Comparison of ENCODE assay signal across 1 cellular context in the genomic region with DNA sequence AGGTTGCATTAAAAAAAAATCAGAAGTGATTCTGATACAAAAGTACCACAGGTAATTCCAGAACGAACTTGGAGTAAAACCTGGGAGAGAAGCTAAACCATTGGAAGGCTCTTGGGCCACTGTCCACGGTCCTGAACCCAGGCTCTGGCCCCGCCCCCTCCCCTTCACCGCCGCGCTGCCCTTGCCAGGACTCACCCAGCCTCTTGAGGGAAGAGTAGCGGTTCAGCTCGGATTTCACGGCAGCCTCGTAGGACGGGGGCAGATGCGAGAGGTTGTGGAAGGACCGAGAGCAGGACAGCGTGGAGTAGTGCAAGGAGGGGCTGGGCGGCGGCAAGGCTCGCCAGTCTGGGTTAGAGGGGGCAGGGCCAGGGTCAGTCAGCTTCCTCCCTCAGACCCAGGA.
TF ChIP-seq lines count a peak whose summit lies in the region.

No MANE protein-coding gene starts in this region.

TF ChIP-seq in HepG2, 621 proteins besides CTCF, POLR2A, EP300 and RAD21 (continued from another document and continues in another):
- TF ChIP-seq, protein P1, sequence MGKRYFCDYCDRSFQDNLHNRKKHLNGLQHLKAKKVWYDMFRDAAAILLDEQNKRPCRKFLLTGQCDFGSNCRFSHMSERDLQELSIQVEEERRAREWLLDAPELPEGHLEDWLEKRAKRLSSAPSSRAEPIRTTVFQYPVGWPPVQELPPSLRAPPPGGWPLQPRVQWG (CRISPR knock-in tag; IDR thresholded peaks at IDR 0.05; ENCODE audit: borderline replicate concordance, low read depth), result no peak
- no peak for TF ChIP-seq KMT2A (CRISPR knock-in tag; IDR thresholded peaks at IDR 0.05)
- no peak for TF ChIP-seq ZNF121 (CRISPR knock-in tag; IDR thresholded peaks at IDR 0.05)
- no peak for TF ChIP-seq ZEB1 (IDR thresholded peaks at IDR 0.05; ENCODE audit: insufficient replicate concordance, low read depth)
- no peak for TF ChIP-seq ZSCAN29 (CRISPR knock-in tag; conservative IDR thresholded peaks at IDR 0.05)
- TF ChIP-seq KDM1A (CRISPR knock-in tag; IDR thresholded peaks at IDR 0.05), result no peak
- TF ChIP-seq, protein P2, sequence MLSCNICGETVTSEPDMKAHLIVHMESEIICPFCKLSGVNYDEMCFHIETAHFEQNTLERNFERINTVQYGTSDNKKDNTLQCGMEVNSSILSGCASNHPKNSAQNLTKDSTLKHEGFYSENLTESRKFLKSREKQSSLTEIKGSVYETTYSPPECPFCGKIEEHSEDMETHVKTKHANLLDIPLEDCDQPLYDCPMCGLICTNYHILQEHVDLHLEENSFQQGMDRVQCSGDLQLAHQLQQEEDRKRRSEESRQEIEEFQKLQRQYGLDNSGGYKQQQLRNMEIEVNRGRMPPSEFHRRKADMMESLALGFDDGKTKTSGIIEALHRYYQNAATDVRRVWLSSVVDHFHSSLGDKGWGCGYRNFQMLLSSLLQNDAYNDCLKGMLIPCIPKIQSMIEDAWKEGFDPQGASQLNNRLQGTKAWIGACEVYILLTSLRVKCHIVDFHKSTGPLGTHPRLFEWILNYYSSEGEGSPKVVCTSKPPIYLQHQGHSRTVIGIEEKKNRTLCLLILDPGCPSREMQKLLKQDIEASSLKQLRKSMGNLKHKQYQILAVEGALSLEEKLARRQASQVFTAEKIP (CRISPR knock-in tag; IDR thresholded peaks at IDR 0.05; ENCODE audit: borderline replicate concordance), result no peak
- no peak for TF ChIP-seq CBFB (CRISPR knock-in tag; IDR thresholded peaks at IDR 0.05)
- TF ChIP-seq ZNF883 (CRISPR knock-in tag; IDR thresholded peaks at IDR 0.05; ENCODE audit: not compliant biosample characterization), result peak; percentile 60
- no peak for TF ChIP-seq ZNF547 (CRISPR knock-in tag; IDR thresholded peaks at IDR 0.05)
- no peak for TF ChIP-seq KLF15 (CRISPR knock-in tag; IDR thresholded peaks at IDR 0.05; ENCODE audit: borderline replicate concordance)
- TF ChIP-seq HCFC1 (IDR thresholded peaks at IDR 0.05; ENCODE audit: low read depth, low read length), result no peak
- TF ChIP-seq, protein P3, sequence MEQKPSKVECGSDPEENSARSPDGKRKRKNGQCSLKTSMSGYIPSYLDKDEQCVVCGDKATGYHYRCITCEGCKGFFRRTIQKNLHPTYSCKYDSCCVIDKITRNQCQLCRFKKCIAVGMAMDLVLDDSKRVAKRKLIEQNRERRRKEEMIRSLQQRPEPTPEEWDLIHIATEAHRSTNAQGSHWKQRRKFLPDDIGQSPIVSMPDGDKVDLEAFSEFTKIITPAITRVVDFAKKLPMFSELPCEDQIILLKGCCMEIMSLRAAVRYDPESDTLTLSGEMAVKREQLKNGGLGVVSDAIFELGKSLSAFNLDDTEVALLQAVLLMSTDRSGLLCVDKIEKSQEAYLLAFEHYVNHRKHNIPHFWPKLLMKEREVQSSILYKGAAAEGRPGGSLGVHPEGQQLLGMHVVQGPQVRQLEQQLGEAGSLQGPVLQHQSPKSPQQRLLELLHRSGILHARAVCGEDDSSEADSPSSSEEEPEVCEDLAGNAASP (CRISPR knock-in tag; IDR thresholded peaks at IDR 0.05; ENCODE audit: borderline replicate concordance), result 0 out of 2 replicates have a peak, but pooled peaks have one; percentile 23
- TF ChIP-seq, protein P4, sequence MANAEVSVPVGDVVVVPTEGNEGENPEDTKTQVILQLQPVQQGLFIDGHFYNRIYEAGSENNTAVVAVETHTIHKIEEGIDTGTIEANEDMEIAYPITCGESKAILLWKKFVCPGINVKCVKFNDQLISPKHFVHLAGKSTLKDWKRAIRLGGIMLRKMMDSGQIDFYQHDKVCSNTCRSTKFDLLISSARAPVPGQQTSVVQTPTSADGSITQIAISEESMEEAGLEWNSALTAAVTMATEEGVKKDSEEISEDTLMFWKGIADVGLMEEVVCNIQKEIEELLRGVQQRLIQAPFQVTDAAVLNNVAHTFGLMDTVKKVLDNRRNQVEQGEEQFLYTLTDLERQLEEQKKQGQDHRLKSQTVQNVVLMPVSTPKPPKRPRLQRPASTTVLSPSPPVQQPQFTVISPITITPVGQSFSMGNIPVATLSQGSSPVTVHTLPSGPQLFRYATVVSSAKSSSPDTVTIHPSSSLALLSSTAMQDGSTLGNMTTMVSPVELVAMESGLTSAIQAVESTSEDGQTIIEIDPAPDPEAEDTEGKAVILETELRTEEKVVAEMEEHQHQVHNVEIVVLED (CRISPR knock-in tag; IDR thresholded peaks at IDR 0.05; ENCODE audit: borderline replicate concordance), result no peak
- peak; percentile 94; the same call in 1 of the 2 replicates for TF ChIP-seq EHMT2 (IDR thresholded peaks at IDR 0.05; ENCODE audit: borderline replicate concordance, low read depth, low read length)
- TF ChIP-seq ZBTB7B (CRISPR knock-in tag; IDR thresholded peaks at IDR 0.05), result no peak
- TF ChIP-seq ZNF441 (CRISPR knock-in tag; IDR thresholded peaks at IDR 0.05; ENCODE audit: borderline replicate concordance), result peak; percentile 69; the same call in 1 of the 2 replicates
- TF ChIP-seq, protein P5, sequence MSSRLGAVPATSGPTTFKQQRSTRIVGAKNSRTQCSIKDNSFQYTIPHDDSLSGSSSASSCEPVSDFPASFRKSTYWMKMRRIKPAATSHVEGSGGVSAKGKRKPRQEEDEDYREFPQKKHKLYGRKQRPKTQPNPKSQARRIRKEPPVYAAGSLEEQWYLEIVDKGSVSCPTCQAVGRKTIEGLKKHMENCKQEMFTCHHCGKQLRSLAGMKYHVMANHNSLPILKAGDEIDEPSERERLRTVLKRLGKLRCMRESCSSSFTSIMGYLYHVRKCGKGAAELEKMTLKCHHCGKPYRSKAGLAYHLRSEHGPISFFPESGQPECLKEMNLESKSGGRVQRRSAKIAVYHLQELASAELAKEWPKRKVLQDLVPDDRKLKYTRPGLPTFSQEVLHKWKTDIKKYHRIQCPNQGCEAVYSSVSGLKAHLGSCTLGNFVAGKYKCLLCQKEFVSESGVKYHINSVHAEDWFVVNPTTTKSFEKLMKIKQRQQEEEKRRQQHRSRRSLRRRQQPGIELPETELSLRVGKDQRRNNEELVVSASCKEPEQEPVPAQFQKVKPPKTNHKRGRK (CRISPR knock-in tag; IDR thresholded peaks at IDR 0.05), result no peak
- TF ChIP-seq ZNF589 (CRISPR knock-in tag; conservative IDR thresholded peaks at IDR 0.05), result peak; percentile 80
- TF ChIP-seq SOX13 (IDR thresholded peaks at IDR 0.05), result no peak
- no peak for TF ChIP-seq SOX13 (CRISPR knock-in tag; conservative IDR thresholded peaks at IDR 0.05 in 1 of 2, IDR thresholded peaks at IDR 0.05 in 1 of 2)
- TF ChIP-seq ZNF839 (CRISPR knock-in tag; IDR thresholded peaks at IDR 0.05; ENCODE audit: borderline replicate concordance), result no peak
- TF ChIP-seq, protein P6, sequence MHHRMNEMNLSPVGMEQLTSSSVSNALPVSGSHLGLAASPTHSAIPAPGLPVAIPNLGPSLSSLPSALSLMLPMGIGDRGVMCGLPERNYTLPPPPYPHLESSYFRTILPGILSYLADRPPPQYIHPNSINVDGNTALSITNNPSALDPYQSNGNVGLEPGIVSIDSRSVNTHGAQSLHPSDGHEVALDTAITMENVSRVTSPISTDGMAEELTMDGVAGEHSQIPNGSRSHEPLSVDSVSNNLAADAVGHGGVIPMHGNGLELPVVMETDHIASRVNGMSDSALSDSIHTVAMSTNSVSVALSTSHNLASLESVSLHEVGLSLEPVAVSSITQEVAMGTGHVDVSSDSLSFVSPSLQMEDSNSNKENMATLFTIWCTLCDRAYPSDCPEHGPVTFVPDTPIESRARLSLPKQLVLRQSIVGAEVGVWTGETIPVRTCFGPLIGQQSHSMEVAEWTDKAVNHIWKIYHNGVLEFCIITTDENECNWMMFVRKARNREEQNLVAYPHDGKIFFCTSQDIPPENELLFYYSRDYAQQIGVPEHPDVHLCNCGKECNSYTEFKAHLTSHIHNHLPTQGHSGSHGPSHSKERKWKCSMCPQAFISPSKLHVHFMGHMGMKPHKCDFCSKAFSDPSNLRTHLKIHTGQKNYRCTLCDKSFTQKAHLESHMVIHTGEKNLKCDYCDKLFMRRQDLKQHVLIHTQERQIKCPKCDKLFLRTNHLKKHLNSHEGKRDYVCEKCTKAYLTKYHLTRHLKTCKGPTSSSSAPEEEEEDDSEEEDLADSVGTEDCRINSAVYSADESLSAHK (CRISPR knock-in tag; IDR thresholded peaks at IDR 0.05; ENCODE audit: borderline replicate concordance), result no peak
- TF ChIP-seq HMGA1 (CRISPR knock-in tag; conservative IDR thresholded peaks at IDR 0.05), result no peak
- TF ChIP-seq, protein P7, sequence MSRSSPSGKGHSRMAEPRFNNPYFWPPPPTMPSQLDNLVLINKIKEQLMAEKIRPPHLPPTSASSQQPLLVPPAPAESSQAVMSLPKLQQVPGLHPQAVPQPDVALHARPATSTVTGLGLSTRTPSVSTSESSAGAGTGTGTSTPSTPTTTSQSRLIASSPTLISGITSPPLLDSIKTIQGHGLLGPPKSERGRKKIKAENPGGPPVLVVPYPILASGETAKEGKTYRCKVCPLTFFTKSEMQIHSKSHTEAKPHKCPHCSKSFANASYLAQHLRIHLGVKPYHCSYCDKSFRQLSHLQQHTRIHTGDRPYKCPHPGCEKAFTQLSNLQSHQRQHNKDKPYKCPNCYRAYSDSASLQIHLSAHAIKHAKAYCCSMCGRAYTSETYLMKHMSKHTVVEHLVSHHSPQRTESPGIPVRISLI (CRISPR knock-in tag; IDR thresholded peaks at IDR 0.05; ENCODE audit: borderline replicate concordance), result no peak
- no peak for TF ChIP-seq AGO2 (optimal IDR thresholded peaks at IDR 0.05; ENCODE audit: low read depth, low read length)
- TF ChIP-seq, protein P8, sequence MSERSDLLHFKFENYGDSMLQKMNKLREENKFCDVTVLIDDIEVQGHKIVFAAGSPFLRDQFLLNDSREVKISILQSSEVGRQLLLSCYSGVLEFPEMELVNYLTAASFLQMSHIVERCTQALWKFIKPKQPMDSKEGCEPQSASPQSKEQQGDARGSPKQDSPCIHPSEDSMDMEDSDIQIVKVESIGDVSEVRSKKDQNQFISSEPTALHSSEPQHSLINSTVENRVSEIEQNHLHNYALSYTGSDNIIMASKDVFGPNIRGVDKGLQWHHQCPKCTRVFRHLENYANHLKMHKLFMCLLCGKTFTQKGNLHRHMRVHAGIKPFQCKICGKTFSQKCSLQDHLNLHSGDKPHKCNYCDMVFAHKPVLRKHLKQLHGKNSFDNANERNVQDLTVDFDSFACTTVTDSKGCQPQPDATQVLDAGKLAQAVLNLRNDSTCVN (CRISPR knock-in tag; IDR thresholded peaks at IDR 0.05; ENCODE audit: borderline replicate concordance), result 0 out of 2 replicates have a peak, but pooled peaks have one; percentile 66
- TF ChIP-seq, protein P9, sequence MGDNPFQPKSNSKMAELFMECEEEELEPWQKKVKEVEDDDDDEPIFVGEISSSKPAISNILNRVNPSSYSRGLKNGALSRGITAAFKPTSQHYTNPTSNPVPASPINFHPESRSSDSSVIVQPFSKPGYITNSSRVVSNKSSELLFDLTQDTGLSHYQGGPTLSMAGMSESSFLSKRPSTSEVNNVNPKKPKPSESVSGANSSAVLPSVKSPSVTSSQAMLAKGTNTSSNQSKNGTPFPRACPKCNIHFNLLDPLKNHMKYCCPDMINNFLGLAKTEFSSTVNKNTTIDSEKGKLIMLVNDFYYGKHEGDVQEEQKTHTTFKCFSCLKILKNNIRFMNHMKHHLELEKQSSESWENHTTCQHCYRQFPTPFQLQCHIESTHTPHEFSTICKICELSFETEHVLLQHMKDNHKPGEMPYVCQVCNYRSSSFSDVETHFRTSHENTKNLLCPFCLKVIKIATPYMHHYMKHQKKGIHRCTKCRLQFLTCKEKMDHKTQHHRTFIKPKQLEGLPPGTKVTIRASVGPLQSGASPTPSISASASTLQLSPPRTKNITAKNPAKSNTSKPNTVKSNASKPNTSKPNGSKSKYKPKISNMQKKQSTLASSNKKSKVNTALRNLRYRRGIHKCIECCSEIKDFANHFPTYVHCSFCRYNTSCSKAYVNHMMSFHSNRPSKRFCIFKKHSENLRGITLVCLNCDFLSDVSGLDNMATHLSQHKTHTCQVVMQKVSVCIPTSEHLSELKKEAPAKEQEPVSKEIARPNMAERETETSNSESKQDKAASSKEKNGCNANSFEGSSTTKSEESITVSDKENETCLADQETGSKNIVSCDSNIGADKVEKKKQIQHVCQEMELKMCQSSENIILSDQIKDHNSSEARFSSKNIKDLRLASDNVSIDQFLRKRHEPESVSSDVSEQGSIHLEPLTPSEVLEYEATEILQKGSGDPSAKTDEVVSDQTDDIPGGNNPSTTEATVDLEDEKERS (CRISPR knock-in tag; IDR thresholded peaks at IDR 0.05), result no peak
- TF ChIP-seq REPIN1 (CRISPR knock-in tag; IDR thresholded peaks at IDR 0.05; ENCODE audit: borderline replicate concordance, low read depth), result 0 out of 2 replicates have a peak, but pooled peaks have one; percentile 24
- no peak for TF ChIP-seq MTF2 (CRISPR knock-in tag; IDR thresholded peaks at IDR 0.05; ENCODE audit: borderline replicate concordance)
- TF ChIP-seq ZNF510 (CRISPR knock-in tag; IDR thresholded peaks at IDR 0.05; ENCODE audit: low read depth), result no peak
- TF ChIP-seq ZFP1 (CRISPR knock-in tag; IDR thresholded peaks at IDR 0.05), result no peak
- TF ChIP-seq ZNF746 (CRISPR knock-in tag; IDR thresholded peaks at IDR 0.05), result peak; percentile 52; the same call in 1 of the 2 replicates
- TF ChIP-seq SP1 (IDR thresholded peaks at IDR 0.05), result no peak
- TF ChIP-seq SP1 (CRISPR knock-in tag; IDR thresholded peaks at IDR 0.05), result peak; percentile 82
- TF ChIP-seq MTF1 (CRISPR knock-in tag; IDR thresholded peaks at IDR 0.05), result no peak
- TF ChIP-seq HNRNPK (IDR thresholded peaks at IDR 0.05; ENCODE audit: low read depth, low read length, poor library complexity, severe bottlenecking), result no peak
- TF ChIP-seq, protein P10, sequence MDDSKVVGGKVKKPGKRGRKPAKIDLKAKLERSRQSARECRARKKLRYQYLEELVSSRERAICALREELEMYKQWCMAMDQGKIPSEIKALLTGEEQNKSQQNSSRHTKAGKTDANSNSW (CRISPR knock-in tag; IDR thresholded peaks at IDR 0.05; ENCODE audit: borderline replicate concordance), result no peak
- no peak for TF ChIP-seq PHB2 (IDR thresholded peaks at IDR 0.05; ENCODE audit: partially characterized antibody)
- peak; percentile 71; the same call in 1 of the 2 replicates for TF ChIP-seq YEATS2 (CRISPR knock-in tag; IDR thresholded peaks at IDR 0.05; ENCODE audit: borderline replicate concordance)
- TF ChIP-seq SKI (IDR thresholded peaks at IDR 0.05; ENCODE audit: partially characterized antibody), result no peak
- no peak for TF ChIP-seq TEAD2 (CRISPR knock-in tag; IDR thresholded peaks at IDR 0.05)
- TF ChIP-seq, protein P11, sequence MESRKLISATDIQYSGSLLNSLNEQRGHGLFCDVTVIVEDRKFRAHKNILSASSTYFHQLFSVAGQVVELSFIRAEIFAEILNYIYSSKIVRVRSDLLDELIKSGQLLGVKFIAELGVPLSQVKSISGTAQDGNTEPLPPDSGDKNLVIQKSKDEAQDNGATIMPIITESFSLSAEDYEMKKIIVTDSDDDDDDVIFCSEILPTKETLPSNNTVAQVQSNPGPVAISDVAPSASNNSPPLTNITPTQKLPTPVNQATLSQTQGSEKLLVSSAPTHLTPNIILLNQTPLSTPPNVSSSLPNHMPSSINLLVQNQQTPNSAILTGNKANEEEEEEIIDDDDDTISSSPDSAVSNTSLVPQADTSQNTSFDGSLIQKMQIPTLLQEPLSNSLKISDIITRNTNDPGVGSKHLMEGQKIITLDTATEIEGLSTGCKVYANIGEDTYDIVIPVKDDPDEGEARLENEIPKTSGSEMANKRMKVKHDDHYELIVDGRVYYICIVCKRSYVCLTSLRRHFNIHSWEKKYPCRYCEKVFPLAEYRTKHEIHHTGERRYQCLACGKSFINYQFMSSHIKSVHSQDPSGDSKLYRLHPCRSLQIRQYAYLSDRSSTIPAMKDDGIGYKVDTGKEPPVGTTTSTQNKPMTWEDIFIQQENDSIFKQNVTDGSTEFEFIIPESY (CRISPR knock-in tag; IDR thresholded peaks at IDR 0.05), result no peak
- TF ChIP-seq ZNF24 (IDR thresholded peaks at IDR 0.05), result no peak
- peak; percentile 71; the same call in 1 of the 2 replicates for TF ChIP-seq ZNF605 (CRISPR knock-in tag; IDR thresholded peaks at IDR 0.05)
- TF ChIP-seq MAF1 (CRISPR knock-in tag; IDR thresholded peaks at IDR 0.05; ENCODE audit: borderline replicate concordance), result peak; percentile 55; the same call in 1 of the 2 replicates
- TF ChIP-seq YY1 (IDR thresholded peaks at IDR 0.05; ENCODE audit: insufficient read depth, insufficient replicate concordance, low read depth, low read length), result no peak
